In the genomic region with DNA sequence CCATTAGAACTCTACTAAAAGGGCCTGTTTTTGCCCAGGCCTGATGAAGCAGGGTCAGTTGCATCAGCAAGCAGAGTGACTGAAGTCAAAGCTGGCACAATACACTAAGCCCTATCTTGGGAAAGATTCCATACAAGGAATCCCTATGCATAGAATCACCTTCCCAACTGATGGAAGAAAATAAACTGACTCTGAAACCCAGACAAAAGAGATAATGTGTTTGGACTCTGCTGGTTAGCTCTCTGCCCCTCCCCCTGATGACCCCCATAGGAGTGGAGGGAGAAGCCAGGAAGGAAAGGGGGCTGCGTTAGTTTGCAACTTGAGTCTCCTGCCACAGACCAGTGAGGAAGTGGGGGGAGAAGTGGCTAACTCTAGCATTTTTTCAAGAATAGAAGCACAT, we compare ENCODE assay signal across 22 cellular contexts. TPM values are rescaled to one million over a fixed set of nuclear protein-coding genes. Genes with fewer than 3 reads are reported as not detected.
DNase-seq lines count a peak whose midpoint lies in the region; ATAC-seq and TF ChIP-seq lines count a peak whose summit lies in the region.
"Had no signal": no experiment of that assay in that cellular context is flagged by ENCODE, and none has a peak within 500 bp of the region (broad histone marks: within the 10 kb centered on the region; RNA-seq: fewer than 3 reads in every experiment).

No MANE protein-coding gene starts in this region.

- intact Hi-C loops in Calu3 (cut with micrococcal nuclease; ENCODE audit: unreplicated experiment): no loop called here

- DNase-seq in KG1 (lab: John Stamatoyannopoulos, UW) (peak; percentile 52), coronary artery (ENCODE audit: low spot score) (peak; percentile 49), islet precursor cell (peak; percentile 26), Calu3 (no peak)
- no peak for DNase-seq in activated naive CD8-positive, alpha-beta T cell treated with anti-CD3 and anti-CD28 coated beads, Interleukin-2, amount 50 U/mL, for 24 hours
- DNase-seq: activated CD8-positive, alpha-beta T cell treated with anti-CD3 and anti-CD28 coated beads, Interleukin-2, amount 10 ng/mL, durations not matched to agents 7 days and 5 days; activated naive CD4-positive, alpha-beta T cell treated with anti-CD3 and anti-CD28 coated beads for 36 hours; anterior cingulate cortex; BE2C; Caco-2; effector memory CD4-positive, alpha-beta T cell; left colon; midbrain; NCI-H146; posterior cingulate gyrus; stimulated activated CD8-positive, alpha-beta memory T cell treated with anti-CD3 and anti-CD28 coated beads, Interleukin-4, amount 100 ng/mL, for 48 hours; uterus had no signal

- H3K9ac ChIP-seq in BLaER1: no peak overlapping the region

- no peaks in the 10 kb centered on the region for H3K27me3 ChIP-seq in BLaER1
- H3K27me3 ChIP-seq: BE2C, uterus had no signal

- H3K4me3 Mint-ChIP-seq in Calu3 (ENCODE audit: low read depth, unreplicated experiment): no peak overlapping the region
- H3K4me3 Mint-ChIP-seq in activated naive CD8-positive, alpha-beta T cell treated with anti-CD3 and anti-CD28 coated beads, Interleukin-2, amount 50 U/mL, for 24 hours: no peak overlapping the region
- H3K4me3 Mint-ChIP-seq: activated CD8-positive, alpha-beta T cell treated with anti-CD3 and anti-CD28 coated beads, Interleukin-2, amount 10 ng/mL, durations not matched to agents 7 days and 5 days; activated naive CD4-positive, alpha-beta T cell treated with anti-CD3 and anti-CD28 coated beads for 36 hours; central memory CD8-positive, alpha-beta T cell; IgD-negative memory B cell had no signal

- no peak overlapping the region for H3K27ac Mint-ChIP-seq in Calu3 (ENCODE audit: unreplicated experiment)
- no peak overlapping the region for H3K27ac Mint-ChIP-seq in activated naive CD8-positive, alpha-beta T cell treated with anti-CD3 and anti-CD28 coated beads, Interleukin-2, amount 50 U/mL, for 24 hours
- H3K27ac Mint-ChIP-seq: activated CD8-positive, alpha-beta T cell treated with anti-CD3 and anti-CD28 coated beads, Interleukin-2, amount 10 ng/mL, durations not matched to agents 7 days and 5 days; activated naive CD4-positive, alpha-beta T cell treated with anti-CD3 and anti-CD28 coated beads for 36 hours; IgD-negative memory B cell had no signal

- H3K9me3 Mint-ChIP-seq in Calu3 (ENCODE audit: low read depth, unreplicated experiment): no peaks in the 10 kb centered on the region
- no peaks in the 10 kb centered on the region for H3K9me3 Mint-ChIP-seq in activated naive CD8-positive, alpha-beta T cell treated with anti-CD3 and anti-CD28 coated beads, Interleukin-2, amount 50 U/mL, for 24 hours
- H3K9me3 Mint-ChIP-seq: activated naive CD4-positive, alpha-beta T cell treated with anti-CD3 and anti-CD28 coated beads for 36 hours; central memory CD8-positive, alpha-beta T cell; IgD-negative memory B cell had no signal

- H4K20me1 ChIP-seq in BLaER1: no peaks in the 10 kb centered on the region

- H3K4me3 ChIP-seq in BLaER1 (no peak overlapping the region), coronary artery (peak overlapping the region; percentile 8)
- H3K4me3 ChIP-seq: uterus had no signal

- CTCF ChIA-PET in Calu3 (lab: Charles Lee): no interaction called here

- H3K27ac ChIP-seq in BLaER1: no peak overlapping the region
- peak overlapping the region; percentile 74 to 78 for H3K27ac ChIP-seq in coronary artery
- H3K27ac ChIP-seq: uterus had no signal

- H3K4me2 ChIP-seq in BLaER1: peak overlapping the region; percentile 66

- TF ChIP-seq CTCF in coronary artery (IDR thresholded peaks at IDR 0.05) (no peak), Calu3 (IDR thresholded peaks at IDR 0.05; ENCODE audit: unreplicated experiment) (no peak)

- ATAC-seq in HG03565 (IDR thresholded peaks at IDR 0.05; ENCODE audit: unreplicated experiment) (no peak), HG02678 (IDR thresholded peaks at IDR 0.05; ENCODE audit: unreplicated experiment) (no peak)
- ATAC-seq in activated naive CD8-positive, alpha-beta T cell treated with anti-CD3 and anti-CD28 coated beads, Interleukin-2, amount 50 U/mL, for 24 hours: no peak
- ATAC-seq: activated CD8-positive, alpha-beta T cell treated with anti-CD3 and anti-CD28 coated beads, Interleukin-2, amount 10 ng/mL, durations not matched to agents 7 days and 5 days; left colon had no signal

- no TSS peak for BruUV-seq in Calu3 (replicated peaks; lab: Mats Ljungman, UMichigan)

- no peaks in the 10 kb centered on the region for H3K9me3 ChIP-seq in BLaER1
- H3K9me3 ChIP-seq: BE2C, Caco-2, uterus had no signal

- peaks cover 18% of the 10 kb centered on the region for H3K4me1 ChIP-seq in BLaER1
- H3K4me1 ChIP-seq: BE2C, Caco-2, uterus had no signal

- no peaks in the 10 kb centered on the region for H3K36me3 ChIP-seq in BLaER1
- H3K36me3 ChIP-seq: BE2C, uterus had no signal

- peaks cover 8% of the 10 kb centered on the region for H3K4me1 Mint-ChIP-seq in Calu3 (ENCODE audit: low read depth, unreplicated experiment)
- H3K4me1 Mint-ChIP-seq in activated naive CD8-positive, alpha-beta T cell treated with anti-CD3 and anti-CD28 coated beads, Interleukin-2, amount 50 U/mL, for 24 hours: no peaks in the 10 kb centered on the region
- H3K4me1 Mint-ChIP-seq: central memory CD8-positive, alpha-beta T cell; IgD-negative memory B cell had no signal

- no peaks in the 10 kb centered on the region for H3K36me3 Mint-ChIP-seq in Calu3 (ENCODE audit: insufficient read depth, unreplicated experiment)
- no peaks in the 10 kb centered on the region for H3K36me3 Mint-ChIP-seq in activated naive CD8-positive, alpha-beta T cell treated with anti-CD3 and anti-CD28 coated beads, Interleukin-2, amount 50 U/mL, for 24 hours (ENCODE audit: low read depth)
- H3K36me3 Mint-ChIP-seq: IgD-negative memory B cell had no signal

- no peaks in the 10 kb centered on the region for H3K27me3 Mint-ChIP-seq in Calu3 (ENCODE audit: unreplicated experiment)
- peaks cover 8% of the 10 kb centered on the region for H3K27me3 Mint-ChIP-seq in activated naive CD8-positive, alpha-beta T cell treated with anti-CD3 and anti-CD28 coated beads, Interleukin-2, amount 50 U/mL, for 24 hours
- H3K27me3 Mint-ChIP-seq: IgD-negative memory B cell had no signal

RNA-seq across cellular contexts. Expression of gene GALNT18, which starts 32.9 kb away (rescaled TPM):
- total RNA-seq in Calu3 (2022): 9.2 and 9.9 TPM in 2 replicates

Comparison
In these comparisons a context has a peak if more than half of its experiments do, and no peak if none do; other contexts are left out.
1. DNase-seq: peak in KG1 (single experiment), coronary artery (single experiment) and islet precursor cell (single experiment); none in Calu3 (single experiment) and activated naive CD8-positive, alpha-beta T cell treated with anti-CD3 and anti-CD28 coated beads, Interleukin-2, amount 50 U/mL, for 24 hours (single experiment).